In genomic region chr6:151589667-151590066, GRCh38 we compare ENCODE assay signal across 1 cellular context.
TF ChIP-seq lines count a peak whose summit lies in the region.

No MANE protein-coding gene starts in this region.

TF ChIP-seq in SK-N-SH, 30 proteins besides CTCF, POLR2A, EP300 and RAD21 (continued from another document):
- TF ChIP-seq NFIC (IDR thresholded peaks at IDR 0.05; ENCODE audit: borderline replicate concordance) (no peak), GABPA (IDR thresholded peaks at IDR 0.05; ENCODE audit: low read depth) (no peak), RCOR1 (IDR thresholded peaks at IDR 0.05; ENCODE audit: low read length) (no peak), POLR2AphosphoS5 (IDR thresholded peaks at IDR 0.05; ENCODE audit: low read depth, low read length) (no peak), REST (IDR thresholded peaks at IDR 0.05; ENCODE audit: low read depth, low read length) (no peak), NRF1 (IDR thresholded peaks at IDR 0.05; ENCODE audit: low read depth, low read length) (no peak), EZH2phosphoT487 (IDR thresholded peaks at IDR 0.05; ENCODE audit: borderline replicate concordance, low read depth) (no peak), SIN3A (IDR thresholded peaks at IDR 0.05; ENCODE audit: borderline replicate concordance, low read depth, low read length) (no peak), ELF1 (IDR thresholded peaks at IDR 0.05) (no peak), YY1 (IDR thresholded peaks at IDR 0.05; ENCODE audit: low read depth) (no peak), USF1 (IDR thresholded peaks at IDR 0.05; ENCODE audit: borderline replicate concordance, low read depth) (no peak), CHD2 (IDR thresholded peaks at IDR 0.05; ENCODE audit: low read length, partially characterized antibody) (no peak), FOSL2 (IDR thresholded peaks at IDR 0.05; ENCODE audit: borderline replicate concordance, low read depth) (no peak), PBX3 (IDR thresholded peaks at IDR 0.05) (no peak), MEF2A (IDR thresholded peaks at IDR 0.05; ENCODE audit: borderline replicate concordance, low read depth) (no peak), RXRA (IDR thresholded peaks at IDR 0.05; ENCODE audit: borderline replicate concordance, low read depth) (no peak), FOXM1 (IDR thresholded peaks at IDR 0.05; ENCODE audit: low read depth) (no peak), MAX (IDR thresholded peaks at IDR 0.05; ENCODE audit: low read depth) (no peak), TAF1 (IDR thresholded peaks at IDR 0.05; ENCODE audit: borderline replicate concordance, low read depth, low read length) (no peak)
